Comparison of ENCODE assay signal across 8 cellular contexts in the genomic region with DNA sequence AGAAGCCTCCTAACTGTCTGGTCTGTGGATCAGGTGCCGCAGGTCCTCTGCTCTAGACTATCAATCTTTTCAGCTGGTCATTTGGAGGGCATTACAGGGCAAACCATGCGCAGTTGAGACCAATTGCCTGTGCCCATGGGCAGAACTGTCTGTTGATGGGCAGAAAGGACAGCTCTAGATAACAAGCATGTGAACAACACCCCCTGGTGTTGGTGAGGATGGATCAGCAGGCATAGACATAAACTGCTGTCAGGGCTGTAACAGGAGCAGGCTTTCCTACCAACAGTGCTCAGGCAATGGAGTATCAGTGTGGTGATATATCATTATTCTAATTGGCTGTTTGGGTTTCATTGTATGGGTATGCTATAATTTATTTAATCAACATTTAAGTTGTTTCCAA.
DNase-seq lines count a peak whose midpoint lies in the region; ATAC-seq and TF ChIP-seq lines count a peak whose summit lies in the region.

No MANE protein-coding gene starts in this region.

- H3K27me3 Mint-ChIP-seq in T-cell = peaks cover 0 to 4% of the 10 kb centered on the region in 2 donors

- CTCF ChIA-PET in T-cell (lab: Charles Lee) = interaction anchor here (0.6 to 1.5 kb wide), 2 partner anchors 13 to 260 kb away, joined by 4 to 5 read pairs; no protein-coding TSS in a partner anchor

- no peaks in the 10 kb centered on the region for H3K36me3 Mint-ChIP-seq in T-cell

- H3K4me1 Mint-ChIP-seq in T-cell = no peaks in the 10 kb centered on the region

- DNase-seq in DMS153 treated with DMSO at 0.1 percent for 48 hours (lab: John Stamatoyannopoulos, UW; ENCODE audit: unreplicated experiment) (peak; percentile 43), MM.1S (peak; percentile 10), T-cell (peak in 5 of 34 experiments; percentile 1 to 16 (median 6)), foreskin keratinocyte (peak; percentile 33 to 66), sciatic nerve (ENCODE audit: low spot score) (no peak)

- peaks cover 0 to 5% (median 3%) of the 10 kb centered on the region in 3 donors for H3K9me3 Mint-ChIP-seq in T-cell

- H3K9me2 ChIP-seq in MM.1S (replicated peaks; ENCODE audit: insufficient read depth, low read length) = no peaks in the 10 kb centered on the region

- POLR2A ChIA-PET in T-cell (lab: Charles Lee) = no interaction called here

- no peak overlapping the region for H2AFZ ChIP-seq in MM.1S (ENCODE audit: low read length)

- H3K27ac Mint-ChIP-seq in T-cell = no peak overlapping the region

- no peak overlapping the region for H3K4me3 ChIP-seq in MM.1S (ENCODE audit: low read length)

- H3K36me3 ChIP-seq in MM.1S (replicated peaks; ENCODE audit: insufficient read depth, low read length) = no peaks in the 10 kb centered on the region

- H3K9ac ChIP-seq in MM.1S (ENCODE audit: low read length) = no peak overlapping the region

- no peaks in the 10 kb centered on the region for H3K9me3 ChIP-seq in MM.1S (replicated peaks; ENCODE audit: insufficient read depth, low read length)

- H3K27ac ChIP-seq in MM.1S (ENCODE audit: low read length) (no peak overlapping the region), foreskin keratinocyte (no peak overlapping the region)

- H3F3A ChIP-seq in MM.1S (ENCODE audit: insufficient read depth, low read length) = no peaks in the 10 kb centered on the region

- ATAC-seq in GM19372 (IDR thresholded peaks at IDR 0.05; ENCODE audit: low read depth, unreplicated experiment) (peak; percentile 85), T-cell (replicated peaks in 1 of 4) (peak; percentile 40 to 68 (median 56)), foreskin keratinocyte (peak; percentile 77), sciatic nerve (peak; percentile 80), GM19452 (IDR thresholded peaks at IDR 0.05; ENCODE audit: unreplicated experiment) (no peak), HG03175 (IDR thresholded peaks at IDR 0.05; ENCODE audit: unreplicated experiment) (no peak)

- intact Hi-C loops in sciatic nerve (cut with DNase I) = no loop called here

- H3K4me3 Mint-ChIP-seq in T-cell = no peak overlapping the region

- H3K4me2 ChIP-seq in MM.1S (ENCODE audit: low read depth, low read length) = no peak overlapping the region

- H3K27me3 ChIP-seq in MM.1S (replicated peaks; ENCODE audit: insufficient read depth, low read length) = no peaks in the 10 kb centered on the region
- H3K27me3 ChIP-seq in foreskin keratinocyte = no peaks in the 10 kb centered on the region

- no peaks in the 10 kb centered on the region for H4K20me1 ChIP-seq in MM.1S (ENCODE audit: insufficient read depth, low read length)

- H3K4me1 ChIP-seq in MM.1S (ENCODE audit: low read length) = no peaks in the 10 kb centered on the region
- no peaks in the 10 kb centered on the region for H3K4me1 ChIP-seq in foreskin keratinocyte

- peak; percentile 30 for TF ChIP-seq CTCF in MM.1S (IDR thresholded peaks at IDR 0.05; ENCODE audit: low read length)
- TF ChIP-seq CTCF in foreskin keratinocyte (conservative IDR thresholded peaks at IDR 0.05) = peak; percentile 70

- no peaks in the 10 kb centered on the region for H3K79me2 ChIP-seq in MM.1S (ENCODE audit: low read length)

Comparison
In these comparisons a context has a peak if more than half of its experiments do, and no peak if none do; other contexts are left out.
1. ATAC-seq: peak in GM19372 (single experiment), T-cell (4 of 4), foreskin keratinocyte (single experiment) and sciatic nerve (single experiment); none in GM19452 (single experiment) and HG03175 (single experiment).